Comparison of ENCODE assay signal across 24 cellular contexts in the genomic region with DNA sequence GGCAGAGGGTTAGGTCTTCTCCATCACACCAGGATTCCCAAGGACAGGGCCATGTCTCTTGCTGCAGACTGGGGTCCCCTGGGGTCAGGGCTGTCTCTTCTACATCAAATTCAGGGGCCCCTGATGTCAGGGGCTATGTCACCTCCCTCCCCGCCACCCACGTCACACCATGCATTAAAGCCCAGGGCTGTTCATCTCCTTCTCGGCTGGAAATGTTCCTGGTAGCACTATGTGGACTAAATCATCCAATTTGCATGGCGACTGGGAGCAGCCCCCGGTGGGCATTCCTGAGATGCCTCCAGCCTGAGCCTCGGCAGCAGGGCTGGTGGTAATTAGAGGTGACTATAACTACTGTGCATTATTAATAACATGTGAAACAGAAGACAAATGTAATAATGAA.
DNase-seq lines count a peak whose midpoint lies in the region; FAIRE-seq and TF ChIP-seq lines count a peak whose summit lies in the region.
"Had no signal": no experiment of that assay in that cellular context is flagged by ENCODE, and none has a peak within 500 bp of the region (broad histone marks: within the 10 kb centered on the region; RNA-seq: fewer than 3 reads in every experiment).

No MANE protein-coding gene starts in this region.

- H3K79me1 ChIP-seq in mesendoderm (ENCODE audit: low read length): no peaks in the 10 kb centered on the region

- no peak overlapping the region for H2AFZ ChIP-seq in PC-9

- no peaks in the 10 kb centered on the region for H3K9me2 ChIP-seq in PC-9 (ENCODE audit: insufficient read depth)

- H3K9ac ChIP-seq in mesendoderm (ENCODE audit: low read length): no peak overlapping the region

- no peaks in the 10 kb centered on the region for H4K20me1 ChIP-seq in PC-9 (ENCODE audit: insufficient read depth)

- H3K4me1 ChIP-seq in mesendoderm (ENCODE audit: control insufficient read depth, low read depth, low read length): peaks cover 6% of the 10 kb centered on the region
- H3K4me1 ChIP-seq in PC-9 (replicated peaks; ENCODE audit: insufficient read depth): no peaks in the 10 kb centered on the region
- H3K4me1 ChIP-seq in adrenal gland (replicated peaks in 1 of 2): no peaks in the 10 kb centered on the region
- H3K4me1 ChIP-seq: SJCRH30 had no signal

- H3K4me2 ChIP-seq in mesendoderm (ENCODE audit: low read length) (no peak overlapping the region), PC-9 (no peak overlapping the region)

- BruUV-seq in PC-9 (replicated peaks; lab: Mats Ljungman, UMichigan): no TSS peak

- no peak overlapping the region for H2BK15ac ChIP-seq in mesendoderm (replicated peaks; ENCODE audit: low read depth)

- H3K4ac ChIP-seq in mesendoderm (ENCODE audit: low read depth, low read length): no peak overlapping the region

- DNase-seq in NCI-H82 (lab: John Stamatoyannopoulos, UW): peak; percentile 69
- DNase-seq in NCI-H82 treated with DMSO at 0.1 percent for 48 hours (lab: John Stamatoyannopoulos, UW; ENCODE audit: unreplicated experiment): no peak
- no peak for DNase-seq in bronchial epithelial cell (ENCODE audit: low read depth)
- DNase-seq in mesendoderm: peak; percentile 84
- no peak for DNase-seq in PC-9
- no peak for DNase-seq in adrenal gland
- no peak for DNase-seq in H54 (ENCODE audit: insufficient read length, low spot score)
- DNase-seq in stimulated activated CD4-positive, alpha-beta T cell treated with anti-CD3 and anti-CD28 coated beads, Interleukin-15, amount 100 ng/mL, for 24 hours: no peak
- DNase-seq: 8988T; Calu3; CD4-positive, alpha-beta memory T cell; DMS79; GOT3; IMR-90; Kasumi-1; MM.1S; NCI-H1092 treated with DMSO at 0.1 percent for 48 hours; NCI-H2081 treated with DMSO at 0.1 percent for 48 hours; NCI-H2227 treated with DMSO at 0.1 percent for 48 hours; SJCRH30 had no signal

- H3K4me3 ChIP-seq in bronchial epithelial cell (ENCODE audit: low read depth, low read length) (no peak overlapping the region), mesendoderm (ENCODE audit: low read length) (no peak overlapping the region), PC-9 (no peak overlapping the region), adrenal gland (no peak overlapping the region)
- H3K4me3 ChIP-seq: GM12878, SJCRH30 had no signal

- intact Hi-C loops in PC-9 (cut with micrococcal nuclease; ENCODE audit: unreplicated experiment): no loop called here
- intact Hi-C loops in adrenal gland (cut with DNase I): no loop called here

- H3K27ac ChIP-seq in mesendoderm (ENCODE audit: low read depth, low read length) (peak overlapping the region; percentile 27), PC-9 (no peak overlapping the region), adrenal gland (no peak overlapping the region)
- H3K27ac ChIP-seq: RWPE1, SJCRH30 had no signal

- POLR2A ChIA-PET in PC-9 (lab: Charles Lee; ENCODE audit: unreplicated experiment): no interaction called here

- no peaks in the 10 kb centered on the region for H3K79me2 ChIP-seq in mesendoderm (ENCODE audit: control insufficient read depth, insufficient read depth, low read length)
- no peaks in the 10 kb centered on the region for H3K79me2 ChIP-seq in PC-9 (ENCODE audit: low read depth)

- CTCF ChIA-PET in PC-9 (lab: Charles Lee): no interaction called here

- no peaks in the 10 kb centered on the region for H3K9me3 ChIP-seq in PC-9 (ENCODE audit: insufficient read depth, low read depth)
- H3K9me3 ChIP-seq in adrenal gland (replicated peaks in 1 of 3): no peaks in the 10 kb centered on the region
- H3K9me3 ChIP-seq: SJCRH30 had no signal

- H3K56ac ChIP-seq in mesendoderm (ENCODE audit: low read length): peak overlapping the region; percentile 17

- no peak overlapping the region for H3K23ac ChIP-seq in mesendoderm (ENCODE audit: low read length)

- H4K5ac ChIP-seq in mesendoderm (ENCODE audit: low read length): no peak overlapping the region

- no peaks in the 10 kb centered on the region for H3K27me3 ChIP-seq in bronchial epithelial cell (ENCODE audit: control insufficient read depth, insufficient read depth, low read length)
- no peaks in the 10 kb centered on the region for H3K27me3 ChIP-seq in mesendoderm (ENCODE audit: insufficient read depth, low read length, poor library complexity)
- H3K27me3 ChIP-seq in PC-9 (ENCODE audit: insufficient read depth, low read depth): peaks cover 65% of the 10 kb centered on the region
- H3K27me3 ChIP-seq in adrenal gland: no peaks in the 10 kb centered on the region

- H3K18ac ChIP-seq in mesendoderm (ENCODE audit: low read length): no peak overlapping the region

- H3K36me3 ChIP-seq in bronchial epithelial cell (ENCODE audit: control insufficient read depth, insufficient read depth, low read length) (no peaks in the 10 kb centered on the region), mesendoderm (ENCODE audit: control insufficient read depth, insufficient read depth, low read length) (no peaks in the 10 kb centered on the region), PC-9 (ENCODE audit: low read depth) (no peaks in the 10 kb centered on the region), adrenal gland (replicated peaks in 1 of 2) (no peaks in the 10 kb centered on the region)
- H3K36me3 ChIP-seq: SJCRH30 had no signal

- TF ChIP-seq CTCF in bronchial epithelial cell (IDR thresholded peaks at IDR 0.05; ENCODE audit: insufficient read depth, low read length, severe bottlenecking): no peak
- no peak for TF ChIP-seq CTCF in PC-9 (conservative IDR thresholded peaks at IDR 0.05)
- no peak for TF ChIP-seq CTCF in adrenal gland (IDR thresholded peaks at IDR 0.05)

- no CpG with 5 or more reads among the region's 6 CpGs for WGBS in mesendoderm (ENCODE audit: extremely low coverage, insufficient coverage, low lambda C conversion rate)
- 71 to 75% (median 73%) methylated on average over 6 of the region's 6 CpGs for WGBS in adrenal gland, 4 donors

- no peak overlapping the region for H4K8ac ChIP-seq in mesendoderm (ENCODE audit: low read depth, low read length)

- H2BK120ac ChIP-seq in mesendoderm (ENCODE audit: low read depth, low read length): no peak overlapping the region

- TF ChIP-seq POLR2A in adrenal gland (IDR thresholded peaks at IDR 0.05): no peak
- no peak for TF ChIP-seq POLR2A in H54 (IDR thresholded peaks at IDR 0.05; ENCODE audit: low read depth, low read length)

- FAIRE-seq in bronchial epithelial cell (lab: Jason Lieb, UNC) (peak; percentile 7), H54 (lab: Jason Lieb, UNC) (no peak)
- FAIRE-seq: G401.6, GM12878, GM18507 had no signal

- no peaks in the 10 kb centered on the region for H3F3A ChIP-seq in PC-9 (ENCODE audit: insufficient read depth, low read depth)

- no peak overlapping the region for H2BK5ac ChIP-seq in mesendoderm (ENCODE audit: low read length)

- H2AK5ac ChIP-seq in mesendoderm (ENCODE audit: low read length): no peak overlapping the region

Comparison
In these comparisons a context has a peak if more than half of its experiments do, and no peak if none do; other contexts are left out.
1. DNase-seq: peak in NCI-H82 (single experiment) and mesendoderm (single experiment); none in NCI-H82 treated with DMSO at 0.1 percent for 48 hours (single experiment), bronchial epithelial cell (single experiment), PC-9 (0 of 2), adrenal gland (0 of 7), H54 (single experiment) and stimulated activated CD4-positive, alpha-beta T cell treated with anti-CD3 and anti-CD28 coated beads, Interleukin-15, amount 100 ng/mL, for 24 hours (single experiment).